In genomic region chr9:13213337-13213736, GRCh38 we compare ENCODE assay signal across 9 cellular contexts.
DNase-seq lines count a peak whose midpoint lies in the region; ATAC-seq and TF ChIP-seq lines count a peak whose summit lies in the region.
"Had no signal": no experiment of that assay in that cellular context is flagged by ENCODE, and none has a peak within 500 bp of the region (broad histone marks: within the 10 kb centered on the region; RNA-seq: fewer than 3 reads in every experiment).

No MANE protein-coding gene starts in this region.

- H3K27me3 Mint-ChIP-seq in chondrocyte (ENCODE audit: low read depth) = no peaks in the 10 kb centered on the region
- H3K27me3 Mint-ChIP-seq in activated naive CD8-positive, alpha-beta T cell treated with anti-CD3 and anti-CD28 coated beads for 36 hours = no peaks in the 10 kb centered on the region
- no peaks in the 10 kb centered on the region for H3K27me3 Mint-ChIP-seq in activated CD8-positive, alpha-beta T cell treated with anti-CD3 and anti-CD28 coated beads, Interleukin-2, amount 10 ng/mL, durations not matched to agents 7 days and 5 days (ENCODE audit: low read depth)

- in situ Hi-C loops in GM13976 (cut with MboI; ENCODE audit: low sequenced_read_pairs, unreplicated experiment) = no loop called here

- no peak for ATAC-seq in stimulated activated effector memory CD8-positive, alpha-beta T cell treated with anti-CD3 and anti-CD28 coated beads, Interleukin-12 subunit alpha, Interleukin-12 subunit beta, amount 100 ng/mL, for 72 hours
- no peak for ATAC-seq in activated CD8-positive, alpha-beta T cell treated with anti-CD3 and anti-CD28 coated beads, Interleukin-2, amount 10 ng/mL, durations not matched to agents 7 days and 5 days

- H3K27ac Mint-ChIP-seq in chondrocyte (ENCODE audit: unreplicated experiment) = no peak overlapping the region
- no peak overlapping the region for H3K27ac Mint-ChIP-seq in activated naive CD8-positive, alpha-beta T cell treated with anti-CD3 and anti-CD28 coated beads for 36 hours
- H3K27ac Mint-ChIP-seq in stimulated activated effector memory CD8-positive, alpha-beta T cell treated with anti-CD3 and anti-CD28 coated beads, Interleukin-12 subunit alpha, Interleukin-12 subunit beta, amount 100 ng/mL, for 72 hours = no peak overlapping the region
- H3K27ac Mint-ChIP-seq in activated CD8-positive, alpha-beta T cell treated with anti-CD3 and anti-CD28 coated beads, Interleukin-2, amount 10 ng/mL, durations not matched to agents 7 days and 5 days = no peak overlapping the region

- peaks cover 5% of the 10 kb centered on the region for H3K9me3 Mint-ChIP-seq in chondrocyte (ENCODE audit: low read depth)
- peaks cover 3% of the 10 kb centered on the region for H3K9me3 Mint-ChIP-seq in activated naive CD8-positive, alpha-beta T cell treated with anti-CD3 and anti-CD28 coated beads for 36 hours
- peaks cover 15% of the 10 kb centered on the region for H3K9me3 Mint-ChIP-seq in stimulated activated effector memory CD8-positive, alpha-beta T cell treated with anti-CD3 and anti-CD28 coated beads, Interleukin-12 subunit alpha, Interleukin-12 subunit beta, amount 100 ng/mL, for 72 hours
- no peaks in the 10 kb centered on the region for H3K9me3 Mint-ChIP-seq in activated CD8-positive, alpha-beta T cell treated with anti-CD3 and anti-CD28 coated beads, Interleukin-2, amount 10 ng/mL, durations not matched to agents 7 days and 5 days (ENCODE audit: insufficient read depth)

- DNase-seq in EH (ENCODE audit: low read depth) = peak; percentile 46
- DNase-seq in NAMALWA (ENCODE audit: low spot score) = peak; percentile 19
- no peak for DNase-seq in chondrocyte (ENCODE audit: low spot score)
- DNase-seq in non-pigmented ciliary epithelial cell (ENCODE audit: low read depth) = peak; percentile 10
- no peak for DNase-seq in activated naive CD8-positive, alpha-beta T cell treated with anti-CD3 and anti-CD28 coated beads for 36 hours
- no peak for DNase-seq in GM13976 (ENCODE audit: low spot score)
- DNase-seq in stimulated activated effector memory CD8-positive, alpha-beta T cell treated with anti-CD3 and anti-CD28 coated beads, Interleukin-12 subunit alpha, Interleukin-12 subunit beta, amount 100 ng/mL, for 72 hours (ENCODE audit: low spot score in 2 of 2) = no peak
- no peak for DNase-seq in activated CD8-positive, alpha-beta T cell treated with anti-CD3 and anti-CD28 coated beads, Interleukin-2, amount 10 ng/mL, durations not matched to agents 7 days and 5 days
- DNase-seq: activated naive CD4-positive, alpha-beta T cell treated with anti-CD3 and anti-CD28 coated beads, Interleukin-2, amount 50 U/mL, for 16 hours had no signal

- TF ChIP-seq CTCF in chondrocyte (IDR thresholded peaks at IDR 0.05) (peak; percentile 86), GM13976 (IDR thresholded peaks at IDR 0.05; ENCODE audit: borderline replicate concordance, control extremely low read depth, extremely low read depth, insufficient read depth, missing control alignments) (no peak)

- H3K36me3 Mint-ChIP-seq in chondrocyte (ENCODE audit: low read depth) = peaks cover 18% of the 10 kb centered on the region
- no peaks in the 10 kb centered on the region for H3K36me3 Mint-ChIP-seq in activated naive CD8-positive, alpha-beta T cell treated with anti-CD3 and anti-CD28 coated beads for 36 hours
- H3K36me3 Mint-ChIP-seq in stimulated activated effector memory CD8-positive, alpha-beta T cell treated with anti-CD3 and anti-CD28 coated beads, Interleukin-12 subunit alpha, Interleukin-12 subunit beta, amount 100 ng/mL, for 72 hours = no peaks in the 10 kb centered on the region
- H3K36me3 Mint-ChIP-seq in activated CD8-positive, alpha-beta T cell treated with anti-CD3 and anti-CD28 coated beads, Interleukin-2, amount 10 ng/mL, durations not matched to agents 7 days and 5 days (ENCODE audit: low read depth) = no peaks in the 10 kb centered on the region

- CTCF ChIA-PET in activated CD8-positive, alpha-beta T cell treated with anti-CD3 and anti-CD28 coated beads, Interleukin-2, amount 10 ng/mL, durations not matched to agents 7 days and 5 days (lab: Charles Lee) = no interaction called here

- POLR2A ChIA-PET in activated CD8-positive, alpha-beta T cell treated with anti-CD3 and anti-CD28 coated beads, Interleukin-2, amount 10 ng/mL, durations not matched to agents 7 days and 5 days (lab: Charles Lee) = no interaction called here

- peaks cover 12% of the 10 kb centered on the region for H3K4me1 Mint-ChIP-seq in chondrocyte (ENCODE audit: low read depth)
- no peaks in the 10 kb centered on the region for H3K4me1 Mint-ChIP-seq in activated naive CD8-positive, alpha-beta T cell treated with anti-CD3 and anti-CD28 coated beads for 36 hours
- no peaks in the 10 kb centered on the region for H3K4me1 Mint-ChIP-seq in stimulated activated effector memory CD8-positive, alpha-beta T cell treated with anti-CD3 and anti-CD28 coated beads, Interleukin-12 subunit alpha, Interleukin-12 subunit beta, amount 100 ng/mL, for 72 hours
- no peaks in the 10 kb centered on the region for H3K4me1 Mint-ChIP-seq in activated CD8-positive, alpha-beta T cell treated with anti-CD3 and anti-CD28 coated beads, Interleukin-2, amount 10 ng/mL, durations not matched to agents 7 days and 5 days (ENCODE audit: low read depth)

- no peak overlapping the region for H3K4me3 Mint-ChIP-seq in chondrocyte (ENCODE audit: unreplicated experiment)
- H3K4me3 Mint-ChIP-seq in activated naive CD8-positive, alpha-beta T cell treated with anti-CD3 and anti-CD28 coated beads for 36 hours = no peak overlapping the region
- no peak overlapping the region for H3K4me3 Mint-ChIP-seq in stimulated activated effector memory CD8-positive, alpha-beta T cell treated with anti-CD3 and anti-CD28 coated beads, Interleukin-12 subunit alpha, Interleukin-12 subunit beta, amount 100 ng/mL, for 72 hours
- H3K4me3 Mint-ChIP-seq in activated CD8-positive, alpha-beta T cell treated with anti-CD3 and anti-CD28 coated beads, Interleukin-2, amount 10 ng/mL, durations not matched to agents 7 days and 5 days = no peak overlapping the region

Comparison
In these comparisons a context has a peak if more than half of its experiments do, and no peak if none do; other contexts are left out.
1. DNase-seq: peak in EH (single experiment), NAMALWA (single experiment) and non-pigmented ciliary epithelial cell (single experiment); none in chondrocyte (single experiment), activated naive CD8-positive, alpha-beta T cell treated with anti-CD3 and anti-CD28 coated beads for 36 hours (single experiment), GM13976 (single experiment), stimulated activated effector memory CD8-positive, alpha-beta T cell treated with anti-CD3 and anti-CD28 coated beads, Interleukin-12 subunit alpha, Interleukin-12 subunit beta, amount 100 ng/mL, for 72 hours (0 of 2) and activated CD8-positive, alpha-beta T cell treated with anti-CD3 and anti-CD28 coated beads, Interleukin-2, amount 10 ng/mL, durations not matched to agents 7 days and 5 days (single experiment).